12 cellular contexts compared by ENCODE assay signal in the genomic region with DNA sequence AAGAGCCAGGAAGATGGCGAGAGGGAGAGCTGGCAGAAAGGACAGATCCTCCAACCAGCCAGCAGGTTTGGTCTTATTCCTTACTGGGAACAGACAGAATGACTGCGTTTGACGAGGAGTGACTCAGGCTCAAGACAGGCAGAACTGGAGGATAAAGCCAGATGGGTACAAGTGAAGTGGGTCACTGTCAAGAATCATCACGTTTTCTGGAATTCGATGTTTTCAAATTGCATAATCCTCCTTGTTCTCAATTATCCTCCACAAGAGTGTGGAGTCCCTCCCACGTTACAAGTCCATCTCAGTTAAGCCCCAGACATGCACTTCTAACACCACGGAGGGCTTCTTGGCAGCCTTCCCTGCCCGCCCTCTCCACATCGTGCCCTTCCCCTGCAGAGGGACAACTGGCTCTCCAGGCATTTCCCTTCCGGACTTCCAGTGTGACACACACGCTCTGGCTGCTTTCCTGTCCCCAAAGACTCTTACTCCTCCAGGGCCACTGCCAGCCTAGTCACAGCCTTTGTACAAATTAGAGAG.
DNase-seq lines count a peak whose midpoint lies in the region; FAIRE-seq and TF ChIP-seq lines count a peak whose summit lies in the region.
"Had no signal": no experiment of that assay in that cellular context is flagged by ENCODE, and none has a peak within 500 bp of the region (broad histone marks: within the 10 kb centered on the region; RNA-seq: fewer than 3 reads in every experiment).

No MANE protein-coding gene starts in this region.

- no peaks in the 10 kb centered on the region for H3K27me3 Mint-ChIP-seq in activated naive CD4-positive, alpha-beta T cell treated with anti-CD3 and anti-CD28 coated beads for 36 hours (ENCODE audit: low read depth)
- H3K27me3 Mint-ChIP-seq: brain had no signal

- H3K36me3 ChIP-seq in A673 (ENCODE audit: insufficient read depth, low read length, poor library complexity, severe bottlenecking) (no peaks in the 10 kb centered on the region), H1 (ENCODE audit: control insufficient read depth in 2 of 4, insufficient read depth in 4 of 4, low read length in 3 of 4) (no peaks in the 10 kb centered on the region), esophagus muscularis mucosa (no peaks in the 10 kb centered on the region)
- H3K36me3 ChIP-seq: suprapubic skin had no signal

- no peaks in the 10 kb centered on the region for H3K9me3 ChIP-seq in A673 (ENCODE audit: low read depth, low read length, poor library complexity, severe bottlenecking)
- H3K9me3 ChIP-seq in H1 (ENCODE audit: insufficient read depth in 2 of 2, low read depth in 1 of 2, low read length in 1 of 2), result no peaks in the 10 kb centered on the region
- no peaks in the 10 kb centered on the region for H3K9me3 ChIP-seq in esophagus muscularis mucosa
- H3K9me3 ChIP-seq: suprapubic skin had no signal

- H3K9me3 Mint-ChIP-seq in activated naive CD4-positive, alpha-beta T cell treated with anti-CD3 and anti-CD28 coated beads for 36 hours, result no peaks in the 10 kb centered on the region
- H3K9me3 Mint-ChIP-seq: brain had no signal

- H2BK120ac ChIP-seq in H1 (replicated peaks; ENCODE audit: low read depth, low read length), result no peak overlapping the region

- no peak overlapping the region for H4K91ac ChIP-seq in H1 (replicated peaks; ENCODE audit: insufficient read length, low read length)

- no peak overlapping the region for H2BK5ac ChIP-seq in H1 (ENCODE audit: low read depth, low read length)

- no peak overlapping the region for H3K27ac Mint-ChIP-seq in activated naive CD4-positive, alpha-beta T cell treated with anti-CD3 and anti-CD28 coated beads for 36 hours

- no peak overlapping the region for H2BK12ac ChIP-seq in H1 (ENCODE audit: low read depth, low read length)

- H3K4me1 Mint-ChIP-seq in activated naive CD4-positive, alpha-beta T cell treated with anti-CD3 and anti-CD28 coated beads for 36 hours (ENCODE audit: low read depth), result peaks cover 8% of the 10 kb centered on the region

- no peaks in the 10 kb centered on the region for H3K79me2 ChIP-seq in H1 (ENCODE audit: control insufficient read depth in 1 of 2, insufficient read depth in 2 of 2, low read length in 2 of 2)

- no peak overlapping the region for H3K4ac ChIP-seq in H1 (replicated peaks; ENCODE audit: insufficient read length, low read depth, low read length)

- H2BK20ac ChIP-seq in H1 (ENCODE audit: low read length), result no peak overlapping the region

- no peak overlapping the region for H4K8ac ChIP-seq in H1 (ENCODE audit: extremely low read depth, insufficient read depth, low read length)

- H3K27ac ChIP-seq in A673 (ENCODE audit: low read depth, low read length, poor library complexity, severe bottlenecking) (no peak overlapping the region), H1 (ENCODE audit: low read depth, low read length) (no peak overlapping the region), esophagus muscularis mucosa (replicated peaks in 1 of 4) (no peak overlapping the region)
- H3K27ac ChIP-seq: C4-2B, suprapubic skin had no signal

- WGBS in H1 (ENCODE audit: extremely low coverage in 1 of 2, insufficient coverage in 1 of 2, insufficient read length in 1 of 2, insufficient replicate concordance in 2 of 2, low coverage in 1 of 2, low lambda C conversion rate in 2 of 2, missing lambda C conversion rate in 1 of 2), 2 experiments, result 91% methylated on average over 11 of the region's 11 CpGs; no CpG with 5 or more reads in 1 of the 2 experiments
- 63% methylated on average over 10 of the region's 11 CpGs for WGBS in esophagus muscularis mucosa

- no peak for TF ChIP-seq CTCF in A673 (conservative IDR thresholded peaks at IDR 0.05; ENCODE audit: low read depth, low read length)
- no peak for TF ChIP-seq CTCF in H1 (IDR thresholded peaks at IDR 0.05; ENCODE audit: control extremely low read depth in 1 of 3, insufficient read depth in 1 of 3, low read depth in 1 of 3, low read length in 3 of 3)
- TF ChIP-seq CTCF in esophagus muscularis mucosa (IDR thresholded peaks at IDR 0.05), result no peak

- H3K23ac ChIP-seq in H1 (ENCODE audit: insufficient read length), result no peak overlapping the region

- peak; percentile 60 for DNase-seq in A673 (ENCODE audit: low spot score)
- DNase-seq in LoVo (ENCODE audit: low spot score), result peak; percentile 20
- DNase-seq in H1 (ENCODE audit: low read depth in 1 of 2, low spot score in 2 of 2), result no peak
- peak; percentile 74 to 85 for DNase-seq in lung microvascular endothelial cell (ENCODE audit: low read depth in 2 of 2)
- DNase-seq in activated naive CD4-positive, alpha-beta T cell treated with anti-CD3 and anti-CD28 coated beads for 36 hours, result no peak
- DNase-seq in activated T-cell treated with anti-CD3 and anti-CD28 coated beads for 4 hours, result no peak
- no peak for DNase-seq in stimulated activated CD8-positive, alpha-beta memory T cell treated with anti-CD3 and anti-CD28 coated beads, Interleukin-4, amount 100 ng/mL, for 48 hours
- DNase-seq in esophagus muscularis mucosa (ENCODE audit: extremely low spot score), result no peak
- DNase-seq: T-helper 9 cell had no signal

- H3K18ac ChIP-seq in H1 (ENCODE audit: extremely low read depth, low read length), result no peak overlapping the region

- TF ChIP-seq RAD21 in H1 (IDR thresholded peaks at IDR 0.05 in 1 of 2, conservative IDR thresholded peaks at IDR 0.05 in 1 of 2; ENCODE audit: low read depth in 2 of 2, low read length in 2 of 2), result no peak

- H3K36me3 Mint-ChIP-seq in activated naive CD4-positive, alpha-beta T cell treated with anti-CD3 and anti-CD28 coated beads for 36 hours (ENCODE audit: low read depth), result no peaks in the 10 kb centered on the region
- H3K36me3 Mint-ChIP-seq: brain had no signal

- no peaks in the 10 kb centered on the region for H3K23me2 ChIP-seq in H1 (ENCODE audit: low read depth, low read length)

- BruUV-seq in A673 (replicated peaks; lab: Mats Ljungman, UMichigan), result no TSS peak

- no peak overlapping the region for H3K4me3 Mint-ChIP-seq in activated naive CD4-positive, alpha-beta T cell treated with anti-CD3 and anti-CD28 coated beads for 36 hours
- H3K4me3 Mint-ChIP-seq: brain had no signal

- H3K4me3 ChIP-seq in A673 (ENCODE audit: low read depth, low read length, poor library complexity, severe bottlenecking) (no peak overlapping the region), H1 (ENCODE audit: extremely low read depth in 1 of 4, insufficient read depth in 2 of 4, low read depth in 3 of 4, low read length in 4 of 4) (no peak overlapping the region), esophagus muscularis mucosa (no peak overlapping the region)
- H3K4me3 ChIP-seq: suprapubic skin had no signal

- no peak overlapping the region for H3K14ac ChIP-seq in H1 (ENCODE audit: insufficient read length)

- H2AFZ ChIP-seq in H1 (ENCODE audit: low read length), result peak overlapping the region; percentile 59; the same call in 1 of the 2 replicates

- H3K4me1 ChIP-seq in A673 (ENCODE audit: insufficient read depth, low read length, poor library complexity, severe bottlenecking) (no peaks in the 10 kb centered on the region), H1 (replicated peaks in 1 of 4; ENCODE audit: control insufficient read depth in 3 of 4, insufficient read depth in 4 of 4, low read length in 3 of 4) (peaks cover 0 to 4% (median 0%) of the 10 kb centered on the region in 4 experiments; a peak in 1 of 7 replicates), esophagus muscularis mucosa (peaks cover 4 to 16% (median 9%) of the 10 kb centered on the region in 4 donors)

- TF ChIP-seq POLR2A in H1 (IDR thresholded peaks at IDR 0.05; ENCODE audit: control extremely low read depth in 1 of 2, low read depth in 2 of 2, low read length in 2 of 2) (no peak), esophagus muscularis mucosa (IDR thresholded peaks at IDR 0.05; ENCODE audit: low read depth) (no peak)

- POLR2A ChIA-PET in A673 (lab: Charles Lee; ENCODE audit: low non-redundant PET) (no interaction called here), H1 (lab: Charles Lee; ENCODE audit: partially characterized antibody) (no interaction called here)

- no peak overlapping the region for H3K56ac ChIP-seq in H1 (replicated peaks; ENCODE audit: insufficient read length, low read depth, low read length)

- no peaks in the 10 kb centered on the region for H3K79me1 ChIP-seq in H1 (ENCODE audit: low read depth, low read length)

- H3K27me3 ChIP-seq in A673 (replicated peaks; ENCODE audit: insufficient read depth, low read depth, low read length, poor library complexity) (no peaks in the 10 kb centered on the region), H1 (replicated peaks in 1 of 4; ENCODE audit: control insufficient read depth in 3 of 4, extremely low read depth in 1 of 4, insufficient read depth in 3 of 4, low read length in 3 of 4) (no peaks in the 10 kb centered on the region), esophagus muscularis mucosa (no peaks in the 10 kb centered on the region)
- H3K27me3 ChIP-seq: suprapubic skin had no signal

- H4K5ac ChIP-seq in H1 (ENCODE audit: insufficient read length, low read depth, low read length), result no peak overlapping the region

- H2AK5ac ChIP-seq in H1 (ENCODE audit: low read depth, low read length), result no peak overlapping the region

- FAIRE-seq in H1 (lab: Jason Lieb, UNC), result no peak

- CTCF ChIA-PET in A673 (lab: Charles Lee) (no interaction called here), H1 (lab: Charles Lee; ENCODE audit: partially characterized antibody) (interaction anchor here (1.3 kb wide), 1 partner anchor 12 kb away, joined by 6 read pairs; no protein-coding TSS in a partner anchor)
- CTCF ChIA-PET in activated naive CD4-positive, alpha-beta T cell treated with anti-CD3 and anti-CD28 coated beads for 36 hours (lab: Charles Lee), result interaction anchor here (0.6 to 1.7 kb wide), 2 partner anchors 11 to 180 kb away, joined by 3 to 4 read pairs; no protein-coding TSS in a partner anchor

- no peak overlapping the region for H3K4me2 ChIP-seq in H1 (ENCODE audit: insufficient read depth in 1 of 2, low read depth in 2 of 2, low read length in 2 of 2)

- TF ChIP-seq EP300 in H1 (IDR thresholded peaks at IDR 0.05; ENCODE audit: borderline replicate concordance in 1 of 2, low read depth in 2 of 2, low read length in 2 of 2) (no peak), esophagus muscularis mucosa (IDR thresholded peaks at IDR 0.05) (no peak)

- no peak overlapping the region for H2BK15ac ChIP-seq in H1 (ENCODE audit: low read length)

- intact Hi-C loops in A673 (cut with micrococcal nuclease; ENCODE audit: unreplicated experiment) (no loop called here), esophagus muscularis mucosa (cut with DNase I) (no loop called here)
- intact Hi-C loops in activated naive CD4-positive, alpha-beta T cell treated with anti-CD3 and anti-CD28 coated beads for 36 hours (cut with micrococcal nuclease), result no loop called here

- no peaks in the 10 kb centered on the region for H4K20me1 ChIP-seq in H1 (replicated peaks in 1 of 2; ENCODE audit: control insufficient read depth in 1 of 2, insufficient read depth in 2 of 2, low read length in 2 of 2)

- no peak overlapping the region for H3K9ac ChIP-seq in H1 (replicated peaks in 1 of 4; ENCODE audit: extremely low read depth in 1 of 4, low read depth in 3 of 4, low read length in 3 of 4)

TF ChIP-seq in H1, 55 proteins besides CTCF, POLR2A, EP300 and RAD21 (continues in another document):
- TF ChIP-seq POU5F1 (IDR thresholded peaks at IDR 0.05; ENCODE audit: low read depth, low read length) (no peak), BACH1 (IDR thresholded peaks at IDR 0.05; ENCODE audit: low read length) (no peak)

Comparison
In these comparisons a context has a peak if more than half of its experiments do, and no peak if none do; other contexts are left out.
1. DNase-seq: peak in A673 (single experiment), LoVo (single experiment) and lung microvascular endothelial cell (2 of 2); none in H1 (0 of 2), activated naive CD4-positive, alpha-beta T cell treated with anti-CD3 and anti-CD28 coated beads for 36 hours (single experiment), activated T-cell treated with anti-CD3 and anti-CD28 coated beads for 4 hours (single experiment), stimulated activated CD8-positive, alpha-beta memory T cell treated with anti-CD3 and anti-CD28 coated beads, Interleukin-4, amount 100 ng/mL, for 48 hours (single experiment) and esophagus muscularis mucosa (single experiment).